25 cellular contexts compared by ENCODE assay signal in genomic region chr1:100567062-100567461, GRCh38. TPM values are rescaled to one million over a fixed set of nuclear protein-coding genes. Genes with fewer than 3 reads are reported as not detected.
A peak's percentile ranks its signal among the peaks of the same experiment; 100 is the strongest.
DNase-seq lines count a peak whose midpoint lies in the region; ATAC-seq, FAIRE-seq and TF ChIP-seq lines count a peak whose summit lies in the region.
"Had no signal": no experiment of that assay in that cellular context is flagged by ENCODE, and none has a peak within 500 bp of the region (broad histone marks: within the 10 kb centered on the region; RNA-seq: fewer than 3 reads in every experiment).

No MANE protein-coding gene starts in this region.

- H3K36me3 ChIP-seq in K562 (ENCODE audit: control insufficient read depth, insufficient read depth, low read length) (no peaks in the 10 kb centered on the region), small intestine (ENCODE audit: control insufficient read depth in 2 of 2, insufficient read depth in 2 of 2, low read length in 2 of 2) (no peaks in the 10 kb centered on the region)
- H3K36me3 ChIP-seq: BE2C, BLaER1 had no signal

- CTCF ChIA-PET in K562 (lab: Yijun Ruan, JAX; ENCODE audit: low intra/inter-chr PET ratio) = no interaction called here

- no peak for TF ChIP-seq CTCF in K562 (IDR thresholded peaks at IDR 0.05 in 2 of 3, conservative IDR thresholded peaks at IDR 0.05 in 1 of 3; ENCODE audit: insufficient read depth in 2 of 3, low read depth in 1 of 3, low read length in 3 of 3)

- no peak overlapping the region for H3K4me3 ChIP-seq in K562
- no peak overlapping the region for H3K4me3 ChIP-seq in small intestine (ENCODE audit: low read depth in 1 of 2, low read length in 2 of 2)
- H3K4me3 ChIP-seq: BLaER1 had no signal

- no peak for DNase-seq in K562 (ENCODE audit: extremely low read depth in 1 of 4, low spot score in 3 of 4)
- no peak for DNase-seq in small intestine
- no peak for DNase-seq in NCI-H1048 (lab: John Stamatoyannopoulos, UW)
- no peak for DNase-seq in H54 (ENCODE audit: insufficient read length, low spot score)
- DNase-seq: 8988T; ACHN; BE2C; C1 segment of cervical spinal cord; CD4-positive, alpha-beta memory T cell; CD4-positive, CD25-positive, alpha-beta regulatory T cell; CD8-positive, alpha-beta memory T cell; COR-L47; DMS 273 treated with DMSO at 0.1 percent for 48 hours; DMS153; DMS53; DMS79; DND-41; EL; GF-D8 had no signal

- H3K27me3 ChIP-seq in K562 (ENCODE audit: control insufficient read depth in 2 of 2, insufficient read depth in 2 of 2, low read length in 2 of 2) = no peaks in the 10 kb centered on the region; a peak in 2 of 5 replicates
- H3K27me3 ChIP-seq in small intestine (ENCODE audit: control insufficient read depth in 2 of 2, insufficient read depth in 2 of 2, low read length in 2 of 2) = no peaks in the 10 kb centered on the region
- H3K27me3 ChIP-seq: BLaER1 had no signal

- no peak overlapping the region for H3K9ac ChIP-seq in K562 (ENCODE audit: insufficient read depth in 1 of 2, low read depth in 2 of 2, low read length in 2 of 2)
- H3K9ac ChIP-seq: BLaER1 had no signal

- intact Hi-C loops in K562 (cut with micrococcal nuclease) = no loop called here

- no peak for ATAC-seq in K562

- POLR2A ChIA-PET in K562 (lab: Yijun Ruan, JAX) = no interaction called here

- H3K27ac ChIP-seq in K562 (ENCODE audit: extremely low read depth, low read depth, low read length) (no peak overlapping the region), small intestine (ENCODE audit: low read depth in 1 of 2, low read length in 1 of 2) (no peak overlapping the region)
- H3K27ac ChIP-seq: BLaER1 had no signal

- in situ Hi-C loops in K562 (cut with MboI) = no loop called here

- no peak for TF ChIP-seq EP300 in K562 (IDR thresholded peaks at IDR 0.05; ENCODE audit: low read length)

- no TSS peak for BruUV-seq in K562 (replicated peaks; lab: Mats Ljungman, UMichigan)

- no peaks in the 10 kb centered on the region for H4K20me1 ChIP-seq in K562 (replicated peaks; ENCODE audit: control insufficient read depth, insufficient read depth, low read length)
- H4K20me1 ChIP-seq: BLaER1 had no signal

- H3K79me2 ChIP-seq in K562 (ENCODE audit: control insufficient read depth, insufficient read depth, low read length) = no peaks in the 10 kb centered on the region

- H3K9me1 ChIP-seq in K562 (ENCODE audit: control insufficient read depth, insufficient read depth, low read length) = no peaks in the 10 kb centered on the region

- WGBS in K562 (ENCODE audit: insufficient coverage, low coverage, missing lambda C conversion rate) = 0% methylated on average over 1 of the region's 1 CpG
- WGBS in small intestine, 3 donors = 0 to 4% (median 0%) methylated on average over 1 of the region's 1 CpG

- no peak overlapping the region for H2AFZ ChIP-seq in K562 (ENCODE audit: low read depth, low read length)

- H3K9me3 ChIP-seq in K562 (replicated peaks; ENCODE audit: control insufficient read depth, insufficient read depth, low read depth, low read length) (no peaks in the 10 kb centered on the region), small intestine (ENCODE audit: control insufficient read depth, low read depth) (no peaks in the 10 kb centered on the region)
- H3K9me3 ChIP-seq: BE2C, BLaER1 had no signal

- TF ChIP-seq POLR2A in K562 (conservative IDR thresholded peaks at IDR 0.05) (no peak), H54 (IDR thresholded peaks at IDR 0.05; ENCODE audit: low read depth, low read length) (no peak)

- no peak overlapping the region for H3K4me2 ChIP-seq in K562 (ENCODE audit: insufficient read depth, low read length)
- H3K4me2 ChIP-seq: BLaER1 had no signal

- TF ChIP-seq RAD21 in K562 (CRISPR knock-in tag; conservative IDR thresholded peaks at IDR 0.05 in 1 of 2, IDR thresholded peaks at IDR 0.05 in 1 of 2) = no peak

- H3K4me1 ChIP-seq in K562 (replicated peaks in 1 of 2; ENCODE audit: control insufficient read depth in 2 of 2, insufficient read depth in 2 of 2, low read length in 2 of 2) (no peaks in the 10 kb centered on the region), small intestine (ENCODE audit: control insufficient read depth in 2 of 2, insufficient read depth in 1 of 2, low read depth in 1 of 2, low read length in 1 of 2) (no peaks in the 10 kb centered on the region)
- H3K4me1 ChIP-seq: BE2C, BLaER1 had no signal

- peak; percentile 39 for FAIRE-seq in G401.6 (lab: Jason Lieb, UNC)
- no peak for FAIRE-seq in K562 (lab: Jason Lieb, UNC)
- peak; percentile 51 for FAIRE-seq in small intestine (lab: Jason Lieb, UNC)
- no peak for FAIRE-seq in H54 (lab: Jason Lieb, UNC)
- FAIRE-seq: GM12891 had no signal

TF ChIP-seq in K562, 482 proteins besides CTCF, POLR2A, EP300 and RAD21:
- TF ChIP-seq C11orf30 (IDR thresholded peaks at IDR 0.05; ENCODE audit: low read depth) (peak; percentile 55), ZNF316 (IDR thresholded peaks at IDR 0.05) (peak; percentile 65), MTA1 (IDR thresholded peaks at IDR 0.05; ENCODE audit: borderline replicate concordance) (no peak), ZBTB1 (CRISPR knock-in tag; IDR thresholded peaks at IDR 0.05; ENCODE audit: borderline replicate concordance, low read depth) (no peak), ZNF778 (CRISPR knock-in tag; IDR thresholded peaks at IDR 0.05) (no peak), MAFG (tag; conservative IDR thresholded peaks at IDR 0.05) (0 out of 2 replicates have a peak, but pooled peaks have one; percentile 25)

RNA-seq across cellular contexts. Expression of gene GPR88, which starts 29.1 kb away (rescaled TPM):
- total RNA-seq in K562 (2011; cell fraction: chromatin; rRNA removed; ENCODE audit: low replicate concordance) = not detected in 2 replicates
- not detected in 2 replicates for total RNA-seq in K562 (2011; cell fraction: nucleolus; rRNA removed)
- total RNA-seq in K562 (2011; cell fraction: nucleoplasm; rRNA removed) = not detected in 2 replicates
- total RNA-seq in K562 (2014; rRNA removed) = not detected in 2 replicates
- not detected in 2 replicates for total RNA-seq in K562 (2014; rRNA removed; fragmentation: Illumina TruSeq; extraction: Trizol)
- total RNA-seq in K562 (2015; rRNA removed; fragmentation: Illumina TruSeq; extraction: Trizol) = not detected in 2 replicates
- total RNA-seq in K562 (2021) = not detected in 2 replicates
- polyA plus RNA-seq in K562 (2011; rRNA removed) = not detected in 2 replicates
- polyA plus RNA-seq in K562 (2011; cell fraction: cytosol; rRNA removed) = not detected in 2 replicates
- not detected in 2 replicates for polyA plus RNA-seq in K562 (2011; cell fraction: nucleus; rRNA removed)
- polyA plus RNA-seq in K562 (2012) = not detected in 2 replicates
- not detected in 2 replicates for polyA plus RNA-seq in K562 (2014; fragmentation: Illumina TruSeq; extraction: Trizol)
- polyA plus RNA-seq in K562 (2014; fragmentation: Nextera tagmentation; extraction: Ambion mirVana) = not detected
- not detected in 2 replicates for polyA plus RNA-seq in K562 (2014; rRNA removed)
- polyA minus RNA-seq in K562 (2011; rRNA and poly(A)+ RNA removed) = not detected in 2 replicates
- polyA minus RNA-seq in K562 (2011; cell fraction: cytosol; rRNA and poly(A)+ RNA removed) = not detected in 2 replicates
- not detected in 2 replicates for polyA minus RNA-seq in K562 (2011; cell fraction: nucleus; rRNA and poly(A)+ RNA removed)
- polyA plus RNA-seq in small intestine = under 1 TPM in 1 of 3 donors, not detected in 2; 0.06 TPM
- total RNA-seq: A673; CD4-positive, CD25-positive, alpha-beta regulatory T cell; G401 had no signal
- polyA plus RNA-seq: AG04450; CD4-positive, alpha-beta memory T cell; CD4-positive, CD25-positive, alpha-beta regulatory T cell; CD8-positive, alpha-beta memory T cell had no signal
